In the genomic region with DNA sequence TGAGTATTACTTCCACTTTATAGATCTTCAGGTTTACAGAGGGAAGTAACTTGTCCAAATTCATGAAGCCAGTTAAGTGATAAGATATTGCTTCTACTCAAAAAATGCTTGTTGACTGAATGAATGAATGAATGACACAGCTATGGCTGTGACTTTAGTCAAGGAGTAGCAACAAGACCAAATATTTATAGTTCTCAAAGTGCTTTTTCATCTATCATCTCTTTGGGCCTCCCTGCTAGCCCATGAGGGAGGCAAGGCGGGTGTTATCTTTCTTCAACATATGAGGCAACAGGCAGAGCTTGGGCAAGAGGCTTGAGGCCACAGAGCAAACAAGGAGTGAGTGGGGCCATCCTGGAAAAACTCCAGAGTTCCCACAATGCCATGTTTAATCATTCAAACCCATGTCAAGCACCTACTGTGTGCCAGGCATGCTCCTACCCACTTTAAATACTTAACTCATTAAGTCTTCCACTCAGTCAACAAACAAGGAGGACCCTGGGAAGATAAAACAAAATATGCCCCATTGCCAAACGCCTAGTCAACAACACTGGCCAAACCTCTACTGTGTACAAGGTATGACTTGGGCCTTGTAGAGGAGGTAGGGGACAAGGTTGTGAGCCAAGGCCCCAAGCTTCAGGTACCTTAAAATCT, we compare ENCODE assay signal across 1 cellular context.
TF ChIP-seq lines count a peak whose summit lies in the region.

No MANE protein-coding gene starts in this region.

TF ChIP-seq in HepG2, 621 proteins besides CTCF, POLR2A, EP300 and RAD21 (continued from another document and continues in another):
- TF ChIP-seq DPF2 (CRISPR knock-in tag; IDR thresholded peaks at IDR 0.05; ENCODE audit: borderline replicate concordance, low read depth) (peak; percentile 99), ATF1 (CRISPR knock-in tag; IDR thresholded peaks at IDR 0.05) (0 out of 2 replicates have a peak, but pooled peaks have one; percentile 31), ZNF101 (CRISPR knock-in tag; IDR thresholded peaks at IDR 0.05; ENCODE audit: borderline replicate concordance, low read depth) (peak; percentile 89; the same call in 1 of the 2 replicates), JARID2 (CRISPR knock-in tag; IDR thresholded peaks at IDR 0.05; ENCODE audit: insufficient replicate concordance) (peak; percentile 67), ZNF724P (CRISPR knock-in tag; IDR thresholded peaks at IDR 0.05; ENCODE audit: borderline replicate concordance) (peak; percentile 43; the same call in 1 of the 2 replicates), ZBTB38 (CRISPR knock-in tag; IDR thresholded peaks at IDR 0.05) (peak; percentile 50; the same call in 1 of the 2 replicates), RBM22 (optimal IDR thresholded peaks at IDR 0.05; ENCODE audit: low read length) (peak; percentile 97), ZNF160 (CRISPR knock-in tag; IDR thresholded peaks at IDR 0.05) (no peak; the same call in 1 of the 2 replicates), SUZ12 (IDR thresholded peaks at IDR 0.05; ENCODE audit: low read depth, low read length) (no peak), KAT2B (IDR thresholded peaks at IDR 0.05; ENCODE audit: borderline replicate concordance, low read depth, low read length) (no peak), NPAS2 (CRISPR knock-in tag; IDR thresholded peaks at IDR 0.05; ENCODE audit: borderline replicate concordance) (no peak), ZNF605 (CRISPR knock-in tag; IDR thresholded peaks at IDR 0.05) (peak; percentile 76; the same call in 1 of the 2 replicates), ZNF557 (CRISPR knock-in tag; IDR thresholded peaks at IDR 0.05) (0 out of 2 replicates have a peak, but pooled peaks have one; percentile 68), ZFP37 (CRISPR knock-in tag; IDR thresholded peaks at IDR 0.05; ENCODE audit: borderline replicate concordance) (peak; percentile 71; the same call in 1 of the 2 replicates), BORCS8-MEF2B (CRISPR knock-in tag; IDR thresholded peaks at IDR 0.05) (peak; percentile 72; the same call in 1 of the 2 replicates), ARHGAP35 (CRISPR knock-in tag; IDR thresholded peaks at IDR 0.05; ENCODE audit: borderline replicate concordance) (no peak), MTF1 (CRISPR knock-in tag; IDR thresholded peaks at IDR 0.05) (no peak), ATM (IDR thresholded peaks at IDR 0.05; ENCODE audit: borderline replicate concordance) (no peak), MAF1 (CRISPR knock-in tag; IDR thresholded peaks at IDR 0.05; ENCODE audit: borderline replicate concordance) (0 out of 2 replicates have a peak, but pooled peaks have one; percentile 18), ZNF264 (CRISPR knock-in tag; IDR thresholded peaks at IDR 0.05) (peak; percentile 97), ZNF510 (CRISPR knock-in tag; IDR thresholded peaks at IDR 0.05; ENCODE audit: low read depth) (0 out of 2 replicates have a peak, but pooled peaks have one; percentile 29), YY1 (IDR thresholded peaks at IDR 0.05; ENCODE audit: insufficient read depth, insufficient replicate concordance, low read depth, low read length) (peak; percentile 64), SIN3B (IDR thresholded peaks at IDR 0.05; ENCODE audit: low read length) (no peak; the same call in 1 of the 2 replicates), HCFC1 (IDR thresholded peaks at IDR 0.05; ENCODE audit: low read depth, low read length) (no peak), DNMT1 (CRISPR knock-in tag; IDR thresholded peaks at IDR 0.05) (no peak), ZNF737 (CRISPR knock-in tag; IDR thresholded peaks at IDR 0.05; ENCODE audit: borderline replicate concordance) (0 out of 2 replicates have a peak, but pooled peaks have one; percentile 77), ZMYM3 (CRISPR knock-in tag; IDR thresholded peaks at IDR 0.05) (peak; percentile 95; the same call in 1 of the 2 replicates), ZKSCAN5 (CRISPR knock-in tag; IDR thresholded peaks at IDR 0.05) (no peak), ZNF33B (CRISPR knock-in tag; IDR thresholded peaks at IDR 0.05) (peak; percentile 97), ZNF383 (CRISPR knock-in tag; IDR thresholded peaks at IDR 0.05; ENCODE audit: borderline replicate concordance) (no peak), SOX13 (IDR thresholded peaks at IDR 0.05) (peak; percentile 97), SOX13 (CRISPR knock-in tag; conservative IDR thresholded peaks at IDR 0.05 in 1 of 2, IDR thresholded peaks at IDR 0.05 in 1 of 2) (peak; percentile 54 to 98; a peak in 3 of 4 replicates), ZNF775 (CRISPR knock-in tag; IDR thresholded peaks at IDR 0.05; ENCODE audit: borderline replicate concordance) (no peak), ZNF713 (CRISPR knock-in tag; IDR thresholded peaks at IDR 0.05) (no peak), NAIF1 (CRISPR knock-in tag; IDR thresholded peaks at IDR 0.05; ENCODE audit: borderline replicate concordance) (peak; percentile 42; the same call in 1 of the 2 replicates), SYNCRIP (IDR thresholded peaks at IDR 0.05; ENCODE audit: insufficient read depth, low read depth, low read length) (no peak), PAF1 (CRISPR knock-in tag; IDR thresholded peaks at IDR 0.05) (no peak; the same call in 1 of the 2 replicates), MLLT10 (CRISPR knock-in tag; IDR thresholded peaks at IDR 0.05) (no peak)
- TF ChIP-seq, protein P1, sequence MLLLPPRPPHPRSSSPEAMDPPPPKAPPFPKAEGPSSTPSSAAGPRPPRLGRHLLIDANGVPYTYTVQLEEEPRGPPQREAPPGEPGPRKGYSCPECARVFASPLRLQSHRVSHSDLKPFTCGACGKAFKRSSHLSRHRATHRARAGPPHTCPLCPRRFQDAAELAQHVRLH (CRISPR knock-in tag; IDR thresholded peaks at IDR 0.05; ENCODE audit: borderline replicate concordance, low read depth) = peak; percentile 98
- TF ChIP-seq, protein P2, sequence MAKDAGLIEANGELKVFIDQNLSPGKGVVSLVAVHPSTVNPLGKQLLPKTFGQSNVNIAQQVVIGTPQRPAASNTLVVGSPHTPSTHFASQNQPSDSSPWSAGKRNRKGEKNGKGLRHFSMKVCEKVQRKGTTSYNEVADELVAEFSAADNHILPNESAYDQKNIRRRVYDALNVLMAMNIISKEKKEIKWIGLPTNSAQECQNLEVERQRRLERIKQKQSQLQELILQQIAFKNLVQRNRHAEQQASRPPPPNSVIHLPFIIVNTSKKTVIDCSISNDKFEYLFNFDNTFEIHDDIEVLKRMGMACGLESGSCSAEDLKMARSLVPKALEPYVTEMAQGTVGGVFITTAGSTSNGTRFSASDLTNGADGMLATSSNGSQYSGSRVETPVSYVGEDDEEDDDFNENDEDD (CRISPR knock-in tag; IDR thresholded peaks at IDR 0.05; ENCODE audit: borderline replicate concordance) = peak; percentile 87; the same call in 1 of the 2 replicates
- TF ChIP-seq, protein P3, sequence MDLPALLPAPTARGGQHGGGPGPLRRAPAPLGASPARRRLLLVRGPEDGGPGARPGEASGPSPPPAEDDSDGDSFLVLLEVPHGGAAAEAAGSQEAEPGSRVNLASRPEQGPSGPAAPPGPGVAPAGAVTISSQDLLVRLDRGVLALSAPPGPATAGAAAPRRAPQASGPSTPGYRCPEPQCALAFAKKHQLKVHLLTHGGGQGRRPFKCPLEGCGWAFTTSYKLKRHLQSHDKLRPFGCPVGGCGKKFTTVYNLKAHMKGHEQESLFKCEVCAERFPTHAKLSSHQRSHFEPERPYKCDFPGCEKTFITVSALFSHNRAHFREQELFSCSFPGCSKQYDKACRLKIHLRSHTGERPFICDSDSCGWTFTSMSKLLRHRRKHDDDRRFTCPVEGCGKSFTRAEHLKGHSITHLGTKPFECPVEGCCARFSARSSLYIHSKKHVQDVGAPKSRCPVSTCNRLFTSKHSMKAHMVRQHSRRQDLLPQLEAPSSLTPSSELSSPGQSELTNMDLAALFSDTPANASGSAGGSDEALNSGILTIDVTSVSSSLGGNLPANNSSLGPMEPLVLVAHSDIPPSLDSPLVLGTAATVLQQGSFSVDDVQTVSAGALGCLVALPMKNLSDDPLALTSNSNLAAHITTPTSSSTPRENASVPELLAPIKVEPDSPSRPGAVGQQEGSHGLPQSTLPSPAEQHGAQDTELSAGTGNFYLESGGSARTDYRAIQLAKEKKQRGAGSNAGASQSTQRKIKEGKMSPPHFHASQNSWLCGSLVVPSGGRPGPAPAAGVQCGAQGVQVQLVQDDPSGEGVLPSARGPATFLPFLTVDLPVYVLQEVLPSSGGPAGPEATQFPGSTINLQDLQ (CRISPR knock-in tag; IDR thresholded peaks at IDR 0.05) = peak; percentile 95
- TF ChIP-seq, protein P4, sequence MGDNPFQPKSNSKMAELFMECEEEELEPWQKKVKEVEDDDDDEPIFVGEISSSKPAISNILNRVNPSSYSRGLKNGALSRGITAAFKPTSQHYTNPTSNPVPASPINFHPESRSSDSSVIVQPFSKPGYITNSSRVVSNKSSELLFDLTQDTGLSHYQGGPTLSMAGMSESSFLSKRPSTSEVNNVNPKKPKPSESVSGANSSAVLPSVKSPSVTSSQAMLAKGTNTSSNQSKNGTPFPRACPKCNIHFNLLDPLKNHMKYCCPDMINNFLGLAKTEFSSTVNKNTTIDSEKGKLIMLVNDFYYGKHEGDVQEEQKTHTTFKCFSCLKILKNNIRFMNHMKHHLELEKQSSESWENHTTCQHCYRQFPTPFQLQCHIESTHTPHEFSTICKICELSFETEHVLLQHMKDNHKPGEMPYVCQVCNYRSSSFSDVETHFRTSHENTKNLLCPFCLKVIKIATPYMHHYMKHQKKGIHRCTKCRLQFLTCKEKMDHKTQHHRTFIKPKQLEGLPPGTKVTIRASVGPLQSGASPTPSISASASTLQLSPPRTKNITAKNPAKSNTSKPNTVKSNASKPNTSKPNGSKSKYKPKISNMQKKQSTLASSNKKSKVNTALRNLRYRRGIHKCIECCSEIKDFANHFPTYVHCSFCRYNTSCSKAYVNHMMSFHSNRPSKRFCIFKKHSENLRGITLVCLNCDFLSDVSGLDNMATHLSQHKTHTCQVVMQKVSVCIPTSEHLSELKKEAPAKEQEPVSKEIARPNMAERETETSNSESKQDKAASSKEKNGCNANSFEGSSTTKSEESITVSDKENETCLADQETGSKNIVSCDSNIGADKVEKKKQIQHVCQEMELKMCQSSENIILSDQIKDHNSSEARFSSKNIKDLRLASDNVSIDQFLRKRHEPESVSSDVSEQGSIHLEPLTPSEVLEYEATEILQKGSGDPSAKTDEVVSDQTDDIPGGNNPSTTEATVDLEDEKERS (CRISPR knock-in tag; IDR thresholded peaks at IDR 0.05) = peak; percentile 86; the same call in 1 of the 2 replicates
- TF ChIP-seq, protein P5, sequence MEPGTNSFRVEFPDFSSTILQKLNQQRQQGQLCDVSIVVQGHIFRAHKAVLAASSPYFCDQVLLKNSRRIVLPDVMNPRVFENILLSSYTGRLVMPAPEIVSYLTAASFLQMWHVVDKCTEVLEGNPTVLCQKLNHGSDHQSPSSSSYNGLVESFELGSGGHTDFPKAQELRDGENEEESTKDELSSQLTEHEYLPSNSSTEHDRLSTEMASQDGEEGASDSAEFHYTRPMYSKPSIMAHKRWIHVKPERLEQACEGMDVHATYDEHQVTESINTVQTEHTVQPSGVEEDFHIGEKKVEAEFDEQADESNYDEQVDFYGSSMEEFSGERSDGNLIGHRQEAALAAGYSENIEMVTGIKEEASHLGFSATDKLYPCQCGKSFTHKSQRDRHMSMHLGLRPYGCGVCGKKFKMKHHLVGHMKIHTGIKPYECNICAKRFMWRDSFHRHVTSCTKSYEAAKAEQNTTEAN (CRISPR knock-in tag; conservative IDR thresholded peaks at IDR 0.05) = no peak; the same call in 1 of the 2 replicates
- TF ChIP-seq, protein P6, sequence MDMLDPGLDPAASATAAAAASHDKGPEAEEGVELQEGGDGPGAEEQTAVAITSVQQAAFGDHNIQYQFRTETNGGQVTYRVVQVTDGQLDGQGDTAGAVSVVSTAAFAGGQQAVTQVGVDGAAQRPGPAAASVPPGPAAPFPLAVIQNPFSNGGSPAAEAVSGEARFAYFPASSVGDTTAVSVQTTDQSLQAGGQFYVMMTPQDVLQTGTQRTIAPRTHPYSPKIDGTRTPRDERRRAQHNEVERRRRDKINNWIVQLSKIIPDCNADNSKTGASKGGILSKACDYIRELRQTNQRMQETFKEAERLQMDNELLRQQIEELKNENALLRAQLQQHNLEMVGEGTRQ (IDR thresholded peaks at IDR 0.05; ENCODE audit: low read depth, low read length) = no peak
- TF ChIP-seq, protein P6 (CRISPR knock-in tag; IDR thresholded peaks at IDR 0.05; ENCODE audit: borderline replicate concordance) = no peak
- TF ChIP-seq, protein P7, sequence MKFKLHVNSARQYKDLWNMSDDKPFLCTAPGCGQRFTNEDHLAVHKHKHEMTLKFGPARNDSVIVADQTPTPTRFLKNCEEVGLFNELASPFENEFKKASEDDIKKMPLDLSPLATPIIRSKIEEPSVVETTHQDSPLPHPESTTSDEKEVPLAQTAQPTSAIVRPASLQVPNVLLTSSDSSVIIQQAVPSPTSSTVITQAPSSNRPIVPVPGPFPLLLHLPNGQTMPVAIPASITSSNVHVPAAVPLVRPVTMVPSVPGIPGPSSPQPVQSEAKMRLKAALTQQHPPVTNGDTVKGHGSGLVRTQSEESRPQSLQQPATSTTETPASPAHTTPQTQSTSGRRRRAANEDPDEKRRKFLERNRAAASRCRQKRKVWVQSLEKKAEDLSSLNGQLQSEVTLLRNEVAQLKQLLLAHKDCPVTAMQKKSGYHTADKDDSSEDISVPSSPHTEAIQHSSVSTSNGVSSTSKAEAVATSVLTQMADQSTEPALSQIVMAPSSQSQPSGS (CRISPR knock-in tag; IDR thresholded peaks at IDR 0.05) = peak; percentile 98
- TF ChIP-seq, protein P8, sequence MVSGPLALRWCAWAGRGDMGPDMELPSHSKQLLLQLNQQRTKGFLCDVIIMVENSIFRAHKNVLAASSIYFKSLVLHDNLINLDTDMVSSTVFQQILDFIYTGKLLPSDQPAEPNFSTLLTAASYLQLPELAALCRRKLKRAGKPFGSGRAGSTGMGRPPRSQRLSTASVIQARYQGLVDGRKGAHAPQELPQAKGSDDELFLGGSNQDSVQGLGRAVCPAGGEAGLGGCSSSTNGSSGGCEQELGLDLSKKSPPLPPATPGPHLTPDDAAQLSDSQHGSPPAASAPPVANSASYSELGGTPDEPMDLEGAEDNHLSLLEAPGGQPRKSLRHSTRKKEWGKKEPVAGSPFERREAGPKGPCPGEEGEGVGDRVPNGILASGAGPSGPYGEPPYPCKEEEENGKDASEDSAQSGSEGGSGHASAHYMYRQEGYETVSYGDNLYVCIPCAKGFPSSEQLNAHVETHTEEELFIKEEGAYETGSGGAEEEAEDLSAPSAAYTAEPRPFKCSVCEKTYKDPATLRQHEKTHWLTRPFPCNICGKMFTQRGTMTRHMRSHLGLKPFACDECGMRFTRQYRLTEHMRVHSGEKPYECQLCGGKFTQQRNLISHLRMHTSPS (CRISPR knock-in tag; IDR thresholded peaks at IDR 0.05; ENCODE audit: low read depth) = peak; percentile 87
